In genomic region chr4:25654971-25655963, GRCh38 we compare ENCODE assay signal across 13 cellular contexts. TPM values are rescaled to one million over a fixed set of nuclear protein-coding genes. Genes with fewer than 3 reads are reported as not detected.
DNase-seq lines count a peak whose midpoint lies in the region; TF ChIP-seq lines count a peak whose summit lies in the region.
"Had no signal": no experiment of that assay in that cellular context is flagged by ENCODE, and none has a peak within 500 bp of the region (broad histone marks: within the 10 kb centered on the region; RNA-seq: fewer than 3 reads in every experiment).

SLC34A2 (plus strand) TSS chr4:25655851; CDS start chr4:25662501, 6,650 bp downstream.

- peak; percentile 78 to 87 for DNase-seq in Caco-2
- peak; percentile 64 for DNase-seq in epithelial cell of esophagus (ENCODE audit: low read depth)
- DNase-seq in neural crest cell (ENCODE audit: low read depth, low spot score), result peak; percentile 5
- DNase-seq in SW480 (ENCODE audit: low spot score), result no peak
- no peak for DNase-seq in hypothalamus (lab: John Stamatoyannopoulos, UW)
- DNase-seq in middle frontal gyrus (ENCODE audit: extremely low spot score, low spot score), result no peak
- DNase-seq in activated CD4-positive, CD25-positive, alpha-beta regulatory T cell (lab: John Stamatoyannopoulos, UW), result no peak
- DNase-seq: DMS153; foreskin fibroblast; NCI-H524 treated with DMSO at 0.1 percent for 48 hours; right cardiac atrium; stimulated activated naive CD4-positive, alpha-beta T cell treated with Interleukin-2 at 50 U/mL for 16 hours had no signal

- peaks cover 29% of the 10 kb centered on the region for H3K4me1 ChIP-seq in Caco-2

- H3K4me3 ChIP-seq in Caco-2 (ENCODE audit: low read depth, low read length) (peak within 1 kb of the TSS; percentile 40), epithelial cell of esophagus (ENCODE audit: low read length) (peak within 1 kb of the TSS; percentile 11)

- H3K27me3 Mint-ChIP-seq in Caco-2 (ENCODE audit: insufficient read depth, unreplicated experiment), result no peaks in the 10 kb centered on the region
- peaks cover 72% of the 10 kb centered on the region for H3K27me3 Mint-ChIP-seq in neural crest cell (ENCODE audit: low read depth)

- TF ChIP-seq CTCF in Caco-2 (IDR thresholded peaks at IDR 0.05; ENCODE audit: insufficient read depth in 1 of 2, low read depth in 1 of 2, low read length in 1 of 2, severe bottlenecking in 1 of 2, unreplicated experiment in 1 of 2), result peak in 1 of 2 experiments; percentile 25
- TF ChIP-seq CTCF in epithelial cell of esophagus (IDR thresholded peaks at IDR 0.05; ENCODE audit: insufficient read depth, low read depth, low read length, missing control alignments), result no peak
- TF ChIP-seq CTCF in neural crest cell (conservative IDR thresholded peaks at IDR 0.05), result no peak

- intact Hi-C loops in Caco-2 (cut with micrococcal nuclease; ENCODE audit: unreplicated experiment), result loop anchor here (5.0 kb wide), 3 partner anchors 42 to 213 kb away; no protein-coding TSS in a partner anchor

- BruUV-seq in Caco-2 (replicated peaks; lab: Mats Ljungman, UMichigan), result TSS peak; percentile 88

- no peaks in the 10 kb centered on the region for H3K27me3 ChIP-seq in Caco-2 (replicated peaks; ENCODE audit: control insufficient read depth, insufficient read depth, low read length)

- peaks cover 14% of the 10 kb centered on the region for H3K36me3 Mint-ChIP-seq in Caco-2 (ENCODE audit: insufficient read depth, unreplicated experiment)
- no peaks in the 10 kb centered on the region for H3K36me3 Mint-ChIP-seq in neural crest cell (ENCODE audit: low read depth)

- no peak for TF ChIP-seq RAD21 in Ishikawa (IDR thresholded peaks at IDR 0.05; ENCODE audit: low read depth)

- H3K27ac Mint-ChIP-seq in Caco-2 (ENCODE audit: unreplicated experiment), result peak within 1 kb of the TSS; percentile 84
- no peak within 1 kb of the TSS for H3K27ac Mint-ChIP-seq in neural crest cell (ENCODE audit: unreplicated experiment)

- CTCF ChIA-PET in Caco-2 (lab: Charles Lee), result interaction anchor here (0.7 to 1.0 kb wide), 2 partner anchors 214 to 216 kb away, joined by 3 to 4 read pairs; no protein-coding TSS in a partner anchor

- POLR2A ChIA-PET in Caco-2 (lab: Charles Lee), result interaction anchor here (0.9 to 1.1 kb wide), 2 partner anchors 13 to 86 kb away, joined by 3 to 4 read pairs; no protein-coding TSS in a partner anchor

- H3K4me1 Mint-ChIP-seq in Caco-2 (ENCODE audit: low read depth, unreplicated experiment) (peaks cover 25% of the 10 kb centered on the region), neural crest cell (peaks cover 20% of the 10 kb centered on the region)

- peak; percentile 84 for TF ChIP-seq EP300 in Ishikawa (IDR thresholded peaks at IDR 0.05; ENCODE audit: borderline replicate concordance)

- H3K4me3 Mint-ChIP-seq in Caco-2 (ENCODE audit: unreplicated experiment), result peak within 1 kb of the TSS; percentile 84
- H3K4me3 Mint-ChIP-seq in neural crest cell, result peak within 1 kb of the TSS; percentile 75

- no peaks in the 10 kb centered on the region for H3K9me3 ChIP-seq in Caco-2

- H3K36me3 ChIP-seq in Caco-2 (ENCODE audit: control insufficient read depth, insufficient read depth, low read length), result no peaks in the 10 kb centered on the region

- H3K9me3 Mint-ChIP-seq in Caco-2 (ENCODE audit: unreplicated experiment) (no peaks in the 10 kb centered on the region), neural crest cell (no peaks in the 10 kb centered on the region)

TF ChIP-seq in Ishikawa, 13 proteins besides CTCF, POLR2A, EP300 and RAD21:
- TF ChIP-seq MAX (IDR thresholded peaks at IDR 0.05) (peak; percentile 93), USF1 (IDR thresholded peaks at IDR 0.05) (no peak), REST (IDR thresholded peaks at IDR 0.05; ENCODE audit: low read depth) (no peak), CEBPB (IDR thresholded peaks at IDR 0.05) (peak; percentile 99), TEAD4 (IDR thresholded peaks at IDR 0.05) (peak; percentile 95), NFIC (IDR thresholded peaks at IDR 0.05) (peak; percentile 61; the same call in 1 of the 2 replicates), YY1 (IDR thresholded peaks at IDR 0.05; ENCODE audit: low read depth) (peak; percentile 68; the same call in 1 of the 2 replicates), TCF12 (IDR thresholded peaks at IDR 0.05; ENCODE audit: low read depth) (peak; percentile 88), EGR1 (IDR thresholded peaks at IDR 0.05) (no peak), FOXM1 (IDR thresholded peaks at IDR 0.05; ENCODE audit: borderline replicate concordance, low read depth) (no peak), ZBTB7A (IDR thresholded peaks at IDR 0.05; ENCODE audit: low read depth) (0 out of 2 replicates have a peak, but pooled peaks have one; percentile 15), CREB1 (IDR thresholded peaks at IDR 0.05; ENCODE audit: low read depth) (no peak), TAF1 (IDR thresholded peaks at IDR 0.05; ENCODE audit: low read depth) (peak; percentile 71)

RNA-seq across cellular contexts. Expression of gene SLC34A2, which starts in this region (rescaled TPM):
- total RNA-seq in Caco-2 (2022), result 13.6 and 19.9 TPM in 2 replicates
- total RNA-seq in neural crest cell, result not detected in 2 replicates

Comparison
In these comparisons a context has a peak if more than half of its experiments do, and no peak if none do; other contexts are left out.
1. RNA of gene SLC34A2 (total RNA-seq): 13.6 to 19.9 TPM in Caco-2; not detected in neural crest cell; every median in the first group is over 10 times any median in the second.
2. Peak in DNase-seq in neural crest cell; RNA of the gene not detected or under 1 TPM.
3. DNase-seq: peak in Caco-2 (2 of 2) and epithelial cell of esophagus (single experiment); none in SW480 (single experiment), hypothalamus (0 of 51), middle frontal gyrus (single experiment) and activated CD4-positive, CD25-positive, alpha-beta regulatory T cell (0 of 4).